Comparison of ENCODE assay signal across 9 cellular contexts in genomic region chr6:43771858-43772570, GRCh38. TPM values are rescaled to one million over a fixed set of nuclear protein-coding genes. Genes with fewer than 3 reads are reported as not detected.
DNase-seq lines count a peak whose midpoint lies in the region; FAIRE-seq and TF ChIP-seq lines count a peak whose summit lies in the region.
"Had no signal": no experiment of that assay in that cellular context is flagged by ENCODE, and none has a peak within 500 bp of the region (broad histone marks: within the 10 kb centered on the region; RNA-seq: fewer than 3 reads in every experiment).

No MANE protein-coding gene starts in this region.

- POLR2A ChIA-PET in activated CD4-positive, alpha-beta memory T cell treated with anti-CD3 and anti-CD28 coated beads for 36 hours (lab: Charles Lee), result interaction anchor here (1.6 kb wide), 1 partner anchor 302 kb away, joined by 7 read pairs; no protein-coding TSS in a partner anchor
- POLR2A ChIA-PET in H1 (lab: Charles Lee; ENCODE audit: partially characterized antibody), result interaction anchor here (0.7 to 3.7 kb wide), 24 partner anchors 11 to 307 kb away, joined by 3 to 35 read pairs (median 4); partner anchors contain the start of gene GTPBP2

- H3K4me1 ChIP-seq in H1 (replicated peaks in 1 of 4; ENCODE audit: control insufficient read depth in 3 of 4, insufficient read depth in 4 of 4, low read length in 3 of 4) (peaks cover 0 to 30% (median 20%) of the 10 kb centered on the region in 4 experiments; a peak in 6 of 7 replicates), mesendoderm (ENCODE audit: control insufficient read depth, low read depth, low read length) (peaks cover 17% of the 10 kb centered on the region)

- no peak for FAIRE-seq in H1 (lab: Jason Lieb, UNC)
- no peak for FAIRE-seq in D721Med (lab: Jason Lieb, UNC)
- FAIRE-seq: G401.6 had no signal

- H3K79me1 ChIP-seq in H1 (ENCODE audit: low read depth, low read length) (peaks cover 20% of the 10 kb centered on the region), mesendoderm (ENCODE audit: low read length) (peaks cover 16% of the 10 kb centered on the region)

- H3K4ac ChIP-seq in H1 (replicated peaks; ENCODE audit: insufficient read length, low read depth, low read length) (peak overlapping the region; percentile 45), mesendoderm (ENCODE audit: low read depth, low read length) (peak overlapping the region; percentile 56)

- CTCF ChIA-PET in activated CD4-positive, alpha-beta memory T cell treated with anti-CD3 and anti-CD28 coated beads for 36 hours (lab: Charles Lee), result interaction anchor here (1.4 to 5.1 kb wide), 7 partner anchors 20 to 308 kb away, joined by 3 to 51 read pairs (median 17); no protein-coding TSS in a partner anchor
- CTCF ChIA-PET in H1 (lab: Charles Lee; ENCODE audit: partially characterized antibody), result interaction anchor here (0.6 to 7.1 kb wide), 23 partner anchors 10 to 307 kb away, joined by 3 to 78 read pairs (median 10); no protein-coding TSS in a partner anchor

- peaks cover 46% of the 10 kb centered on the region for H3K36me3 ChIP-seq in MG63
- peaks cover 0 to 4% (median 3%) of the 10 kb centered on the region in 4 experiments; a peak in 3 of 8 replicates for H3K36me3 ChIP-seq in H1 (ENCODE audit: control insufficient read depth in 2 of 4, insufficient read depth in 4 of 4, low read length in 3 of 4)
- H3K36me3 ChIP-seq in mesendoderm (ENCODE audit: control insufficient read depth, insufficient read depth, low read length), result no peaks in the 10 kb centered on the region

- TF ChIP-seq EP300 in H1 (IDR thresholded peaks at IDR 0.05; ENCODE audit: borderline replicate concordance in 1 of 2, low read depth in 2 of 2, low read length in 2 of 2), result no peak

- H4K20me1 ChIP-seq in H1 (replicated peaks in 1 of 2; ENCODE audit: control insufficient read depth in 1 of 2, insufficient read depth in 2 of 2, low read length in 2 of 2), result peaks cover 5% of the 10 kb centered on the region in 2 experiments

- H3K9me3 ChIP-seq in MG63, result no peaks in the 10 kb centered on the region
- H3K9me3 ChIP-seq in H1 (ENCODE audit: insufficient read depth in 2 of 2, low read depth in 1 of 2, low read length in 1 of 2), result no peaks in the 10 kb centered on the region

- peak overlapping the region; percentile 88 to 90 for H3K4me2 ChIP-seq in H1 (ENCODE audit: insufficient read depth in 1 of 2, low read depth in 2 of 2, low read length in 2 of 2)
- H3K4me2 ChIP-seq in mesendoderm (ENCODE audit: low read length), result peak overlapping the region; percentile 68

- H3K27me3 Mint-ChIP-seq in activated CD4-positive, alpha-beta memory T cell treated with anti-CD3 and anti-CD28 coated beads for 36 hours, result peaks cover 8% of the 10 kb centered on the region

- peak overlapping the region; percentile 86 for H4K91ac ChIP-seq in H1 (replicated peaks; ENCODE audit: insufficient read length, low read length)

- peaks cover 30% of the 10 kb centered on the region for H3K4me1 Mint-ChIP-seq in activated CD4-positive, alpha-beta memory T cell treated with anti-CD3 and anti-CD28 coated beads for 36 hours (ENCODE audit: low read depth)

- H3K4me3 ChIP-seq in MG63, result peak overlapping the region; percentile 82
- peak overlapping the region; percentile 77 to 91 (median 85) for H3K4me3 ChIP-seq in H1 (ENCODE audit: extremely low read depth in 1 of 4, insufficient read depth in 2 of 4, low read depth in 3 of 4, low read length in 4 of 4)
- H3K4me3 ChIP-seq in mesendoderm (ENCODE audit: low read length), result peak overlapping the region; percentile 86

- H2AFZ ChIP-seq in H1 (ENCODE audit: low read length), result no peak overlapping the region

- no peak overlapping the region; the same call in 1 of the 2 replicates for H2BK20ac ChIP-seq in H1 (ENCODE audit: low read length)

- H4K8ac ChIP-seq in H1 (ENCODE audit: extremely low read depth, insufficient read depth, low read length), result peak overlapping the region; percentile 96
- no peak overlapping the region for H4K8ac ChIP-seq in mesendoderm (ENCODE audit: low read depth, low read length)

- H2BK15ac ChIP-seq in H1 (ENCODE audit: low read length) (peak overlapping the region; percentile 84), mesendoderm (replicated peaks; ENCODE audit: low read depth) (no peak overlapping the region)

- H3K18ac ChIP-seq in H1 (ENCODE audit: extremely low read depth, low read length), result peak overlapping the region; percentile 41
- H3K18ac ChIP-seq in mesendoderm (ENCODE audit: low read length), result peak overlapping the region; percentile 41

- intact Hi-C loops in activated CD4-positive, alpha-beta memory T cell treated with anti-CD3 and anti-CD28 coated beads for 36 hours (cut with micrococcal nuclease), result loop anchor here (2.0 to 10.0 kb wide), 5 partner anchors 105 to 475 kb away; partner anchors contain the start of genes GTPBP2, HSP90AB1, MRPL14 and POLH

- H3K56ac ChIP-seq in H1 (replicated peaks; ENCODE audit: insufficient read length, low read depth, low read length) (no peak overlapping the region), mesendoderm (ENCODE audit: low read length) (peak overlapping the region; percentile 92)

- H3K79me2 ChIP-seq in H1 (ENCODE audit: control insufficient read depth in 1 of 2, insufficient read depth in 2 of 2, low read length in 2 of 2) (peaks cover 3 to 64% of the 10 kb centered on the region in 2 experiments; a peak in 3 of 4 replicates), mesendoderm (ENCODE audit: control insufficient read depth, insufficient read depth, low read length) (peaks cover 45% of the 10 kb centered on the region)

- H3K9ac ChIP-seq in H1 (replicated peaks in 1 of 4; ENCODE audit: extremely low read depth in 1 of 4, low read depth in 3 of 4, low read length in 3 of 4), result peak overlapping the region; percentile 75 to 92 (median 84)
- H3K9ac ChIP-seq in mesendoderm (ENCODE audit: low read length), result peak overlapping the region; percentile 92

- H3K27me3 ChIP-seq in MG63 (no peaks in the 10 kb centered on the region), H1 (replicated peaks in 1 of 4; ENCODE audit: control insufficient read depth in 3 of 4, extremely low read depth in 1 of 4, insufficient read depth in 3 of 4, low read length in 3 of 4) (no peaks in the 10 kb centered on the region; a peak in 1 of 7 replicates), mesendoderm (ENCODE audit: insufficient read depth, low read length, poor library complexity) (no peaks in the 10 kb centered on the region)

- H3K23me2 ChIP-seq in H1 (ENCODE audit: low read depth, low read length), result peaks cover 9% of the 10 kb centered on the region

- H2AK5ac ChIP-seq in H1 (ENCODE audit: low read depth, low read length) (peak overlapping the region; percentile 92; the same call in 1 of the 2 replicates), mesendoderm (ENCODE audit: low read length) (no peak overlapping the region)

- peak overlapping the region; percentile 85; the same call in 1 of the 2 replicates for H2BK5ac ChIP-seq in H1 (ENCODE audit: low read depth, low read length)
- no peak overlapping the region for H2BK5ac ChIP-seq in mesendoderm (ENCODE audit: low read length)

- H3K23ac ChIP-seq in H1 (ENCODE audit: insufficient read length), result no peak overlapping the region
- no peak overlapping the region for H3K23ac ChIP-seq in mesendoderm (ENCODE audit: low read length)

- no peaks in the 10 kb centered on the region for H3K9me3 Mint-ChIP-seq in activated CD4-positive, alpha-beta memory T cell treated with anti-CD3 and anti-CD28 coated beads for 36 hours

- H2BK120ac ChIP-seq in H1 (replicated peaks; ENCODE audit: low read depth, low read length), result no peak overlapping the region
- H2BK120ac ChIP-seq in mesendoderm (ENCODE audit: low read depth, low read length), result no peak overlapping the region

- peaks cover 22% of the 10 kb centered on the region for H3K36me3 Mint-ChIP-seq in activated CD4-positive, alpha-beta memory T cell treated with anti-CD3 and anti-CD28 coated beads for 36 hours

- no peak for TF ChIP-seq RAD21 in H1 (IDR thresholded peaks at IDR 0.05 in 1 of 2, conservative IDR thresholded peaks at IDR 0.05 in 1 of 2; ENCODE audit: low read depth in 2 of 2, low read length in 2 of 2)

- DNase-seq in NCI-H2081 (lab: John Stamatoyannopoulos, UW) (peak; percentile 24 to 36), NCI-H2081 treated with DMSO at 0.1 percent for 48 hours (lab: John Stamatoyannopoulos, UW) (no peak), MG63 (peak; percentile 55), H1 (ENCODE audit: low read depth in 1 of 2, low spot score in 2 of 2) (peak in 1 of 2 experiments; percentile 78), mesendoderm (peak; percentile 57), D721Med (ENCODE audit: insufficient read length, low spot score) (no peak)
- DNase-seq in activated CD4-positive, alpha-beta memory T cell treated with anti-CD3 and anti-CD28 coated beads for 36 hours, result peak; percentile 80
- peak; percentile 55 to 60 for DNase-seq in stimulated activated CD8-positive, alpha-beta memory T cell treated with anti-CD3 and anti-CD28 coated beads, Interleukin-2, amount 100 ng/mL, for 48 hours (ENCODE audit: low read depth in 2 of 2)

- H3K14ac ChIP-seq in H1 (ENCODE audit: insufficient read length), result no peak overlapping the region

- H4K5ac ChIP-seq in H1 (ENCODE audit: insufficient read length, low read depth, low read length), result peak overlapping the region; percentile 11
- H4K5ac ChIP-seq in mesendoderm (ENCODE audit: low read length), result no peak overlapping the region

- TF ChIP-seq CTCF in H1 (IDR thresholded peaks at IDR 0.05; ENCODE audit: control extremely low read depth in 1 of 3, insufficient read depth in 1 of 3, low read depth in 1 of 3, low read length in 3 of 3) (no peak), D721Med (IDR thresholded peaks at IDR 0.05; ENCODE audit: insufficient read depth, missing control alignments) (no peak)

- H3K4me3 Mint-ChIP-seq in activated CD4-positive, alpha-beta memory T cell treated with anti-CD3 and anti-CD28 coated beads for 36 hours, result peak overlapping the region; percentile 93

- 2% methylated on average over 22 of the region's 48 CpGs; no CpG with 5 or more reads in 1 of the 2 experiments for WGBS in H1 (ENCODE audit: extremely low coverage in 1 of 2, insufficient coverage in 1 of 2, insufficient read length in 1 of 2, insufficient replicate concordance in 2 of 2, low coverage in 1 of 2, low lambda C conversion rate in 2 of 2, missing lambda C conversion rate in 1 of 2), 2 experiments
- WGBS in mesendoderm (ENCODE audit: extremely low coverage, insufficient coverage, low lambda C conversion rate), result no CpG with 5 or more reads among the region's 48 CpGs

- H2BK12ac ChIP-seq in H1 (ENCODE audit: low read depth, low read length), result peak overlapping the region; percentile 44; the same call in 1 of the 2 replicates

- peak in 1 of 2 experiments; percentile 70; a peak in 1 of 3 replicates for TF ChIP-seq POLR2A in H1 (IDR thresholded peaks at IDR 0.05; ENCODE audit: control extremely low read depth in 1 of 2, low read depth in 2 of 2, low read length in 2 of 2)

- peak overlapping the region; percentile 51 for H3K27ac ChIP-seq in H1 (ENCODE audit: low read depth, low read length)
- H3K27ac ChIP-seq in mesendoderm (ENCODE audit: low read depth, low read length), result no peak overlapping the region

- H3K27ac Mint-ChIP-seq in activated CD4-positive, alpha-beta memory T cell treated with anti-CD3 and anti-CD28 coated beads for 36 hours, result peak overlapping the region; percentile 84

RNA-seq across cellular contexts. Expression of gene VEGFA, which starts 2.0 kb away (rescaled TPM):
- total RNA-seq in MG63 (2014; rRNA removed; shearing (Covaris generic); ENCODE audit: low replicate concordance), result 55.5 and 57.6 TPM in 2 replicates
- total RNA-seq in activated CD4-positive, alpha-beta memory T cell treated with anti-CD3 and anti-CD28 coated beads for 36 hours, result 10 to 100 TPM; 28.9 to 35.1 TPM
- 40.7 and 42.2 TPM in 2 replicates for total RNA-seq in H1 (2021; fragmentation: NEBNext Ultra II Directional; extraction: Animal tissue kit (Norgen Biotek cat#: 25700))
- 58.5 and 78.3 TPM in 2 replicates for polyA plus RNA-seq in H1 (2011; rRNA removed)
- polyA plus RNA-seq in H1 (2011; cell fraction: cytosol; rRNA removed), result 91.7 TPM
- 197 TPM for polyA plus RNA-seq in H1 (2011; cell fraction: nucleus; rRNA removed)
- polyA plus RNA-seq in H1 (2012, experiment 1 of 2), result 39.9 to 45.4 TPM (median 43.0 TPM) in 4 replicates
- 28.1 TPM for polyA plus RNA-seq in H1 (2012, experiment 2 of 2)
- polyA plus RNA-seq in H1 (2013, experiment 1 of 2), result 33.6 TPM
- 37.0 TPM for polyA plus RNA-seq in H1 (2013, experiment 2 of 2)
- 167 and 198 TPM in 2 replicates for polyA minus RNA-seq in H1 (2011; rRNA and poly(A)+ RNA removed)
- polyA minus RNA-seq in H1 (2011; cell fraction: cytosol; rRNA and poly(A)+ RNA removed), result 42.9 TPM
- polyA minus RNA-seq in H1 (2011; cell fraction: nucleus; rRNA and poly(A)+ RNA removed), result 91.6 TPM
- polyA plus RNA-seq in mesendoderm (2013, experiment 1 of 2), result 27.0 TPM
- 29.4 TPM for polyA plus RNA-seq in mesendoderm (2013, experiment 2 of 2)

Comparison
In these comparisons a context has a peak if more than half of its experiments do, and no peak if none do; other contexts are left out.
1. DNase-seq: peak in NCI-H2081 (2 of 2), MG63 (single experiment), activated CD4-positive, alpha-beta memory T cell treated with anti-CD3 and anti-CD28 coated beads for 36 hours (single experiment), mesendoderm (single experiment) and stimulated activated CD8-positive, alpha-beta memory T cell treated with anti-CD3 and anti-CD28 coated beads, Interleukin-2, amount 100 ng/mL, for 48 hours (2 of 2); none in NCI-H2081 treated with DMSO at 0.1 percent for 48 hours (single experiment) and D721Med (single experiment).
2. Peak in every context shown above with its lines, with median percentiles within 50 percentile points of each other: H3K4me3 ChIP-seq.